Comparison of ENCODE assay signal across 17 cellular contexts in the genomic region with DNA sequence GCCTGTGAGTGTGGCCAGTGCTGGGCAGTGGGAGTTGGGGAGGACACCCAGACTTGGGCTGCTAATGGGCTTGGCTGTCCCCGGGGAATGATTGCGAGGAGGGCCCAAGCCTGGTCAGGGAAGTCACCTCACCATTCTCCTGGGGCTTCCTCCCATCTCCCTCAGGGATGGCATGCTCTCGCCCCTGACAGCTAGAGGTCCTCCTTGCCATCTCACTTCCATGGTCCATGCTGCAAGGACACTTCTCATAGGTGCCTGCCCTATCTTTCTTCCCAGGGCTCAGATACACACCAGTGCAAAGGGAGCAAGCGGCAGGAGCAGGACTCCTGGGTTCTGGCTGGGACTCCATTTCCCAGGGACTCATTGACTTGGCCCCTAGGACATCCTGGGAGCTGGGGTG. TPM values are rescaled to one million over a fixed set of nuclear protein-coding genes. Genes with fewer than 3 reads are reported as not detected.
DNase-seq lines count a peak whose midpoint lies in the region; ATAC-seq and TF ChIP-seq lines count a peak whose summit lies in the region.
"Had no signal": no experiment of that assay in that cellular context is flagged by ENCODE, and none has a peak within 500 bp of the region (broad histone marks: within the 10 kb centered on the region; RNA-seq: fewer than 3 reads in every experiment).

No MANE protein-coding gene starts in this region.

- H2AFZ ChIP-seq in neural progenitor cell (replicated peaks), result no peak overlapping the region

- H3K27ac ChIP-seq in WERI-Rb-1 (no peak overlapping the region), neural progenitor cell (no peak overlapping the region)

- peaks cover 9% of the 10 kb centered on the region for H3K27me3 Mint-ChIP-seq in activated CD8-positive, alpha-beta T cell treated with anti-CD3 and anti-CD28 coated beads, Interleukin-2, amount 10 ng/mL, durations not matched to agents 7 days and 5 days (ENCODE audit: low read depth)
- H3K27me3 Mint-ChIP-seq in activated CD8-positive, alpha-beta T cell treated with anti-CD3 and anti-CD28 coated beads for 36 hours, result peaks cover 34% of the 10 kb centered on the region
- H3K27me3 Mint-ChIP-seq in neural progenitor cell (ENCODE audit: insufficient read depth, low read depth), result peaks cover 51% of the 10 kb centered on the region

- intact Hi-C loops in activated CD8-positive, alpha-beta T cell treated with anti-CD3 and anti-CD28 coated beads for 36 hours (cut with micrococcal nuclease), result loop anchor here (5.0 kb wide), 2 partner anchors 47 to 137 kb away; a partner anchor contains a TSS

- H3K36me3 ChIP-seq in WERI-Rb-1 (no peaks in the 10 kb centered on the region), neural progenitor cell (no peaks in the 10 kb centered on the region)

- peaks cover 16% of the 10 kb centered on the region for H3K4me1 ChIP-seq in neural progenitor cell

- H3K4me3 ChIP-seq in WERI-Rb-1 (ENCODE audit: low read depth, low read length), result no peak overlapping the region
- H3K4me3 ChIP-seq in neural progenitor cell, result no peak overlapping the region

- H3K36me3 Mint-ChIP-seq in activated CD8-positive, alpha-beta T cell treated with anti-CD3 and anti-CD28 coated beads, Interleukin-2, amount 10 ng/mL, durations not matched to agents 7 days and 5 days (ENCODE audit: low read depth), result no peaks in the 10 kb centered on the region
- no peaks in the 10 kb centered on the region for H3K36me3 Mint-ChIP-seq in activated CD8-positive, alpha-beta T cell treated with anti-CD3 and anti-CD28 coated beads for 36 hours (ENCODE audit: low read depth)
- no peaks in the 10 kb centered on the region for H3K36me3 Mint-ChIP-seq in neural progenitor cell

- H3K9ac ChIP-seq in neural progenitor cell, result no peak overlapping the region

- POLR2A ChIA-PET in activated CD8-positive, alpha-beta T cell treated with anti-CD3 and anti-CD28 coated beads, Interleukin-2, amount 10 ng/mL, durations not matched to agents 7 days and 5 days (lab: Charles Lee), result interaction anchor here (0.6 to 7.7 kb wide), 2 partner anchors 63 to 209 kb away, joined by 3 to 115 read pairs; no protein-coding TSS in a partner anchor
- POLR2A ChIA-PET in activated CD8-positive, alpha-beta T cell treated with anti-CD3 and anti-CD28 coated beads for 36 hours (lab: Charles Lee), result interaction anchor here (0.7 to 1.1 kb wide), 3 partner anchors 9 to 19 kb away, joined by 3 to 4 read pairs (median 3); no protein-coding TSS in a partner anchor

- H4K20me1 ChIP-seq in neural progenitor cell (ENCODE audit: low read depth), result peaks cover 3% of the 10 kb centered on the region

- no peaks in the 10 kb centered on the region for H3K27me3 ChIP-seq in WERI-Rb-1 (ENCODE audit: insufficient read depth, low read depth, severe bottlenecking)
- H3K27me3 ChIP-seq in neural progenitor cell, result peaks cover 63% of the 10 kb centered on the region

- H3K9me3 ChIP-seq in WERI-Rb-1 (ENCODE audit: severe bottlenecking) (no peaks in the 10 kb centered on the region), neural progenitor cell (ENCODE audit: low read depth) (no peaks in the 10 kb centered on the region)

- no peaks in the 10 kb centered on the region for H3K79me2 ChIP-seq in neural progenitor cell (ENCODE audit: low read depth)

- no peak for ATAC-seq in activated CD8-positive, alpha-beta T cell treated with anti-CD3 and anti-CD28 coated beads, Interleukin-2, amount 10 ng/mL, durations not matched to agents 7 days and 5 days
- ATAC-seq in activated CD8-positive, alpha-beta T cell treated with anti-CD3 and anti-CD28 coated beads for 36 hours, result no peak
- no peak for ATAC-seq in GM21825 (IDR thresholded peaks at IDR 0.05; ENCODE audit: unreplicated experiment)

- H3F3A ChIP-seq in neural progenitor cell (ENCODE audit: low read depth), result peaks cover 17% of the 10 kb centered on the region

- no peak for TF ChIP-seq CTCF in activated CD8-positive, alpha-beta T cell treated with anti-CD3 and anti-CD28 coated beads for 36 hours (IDR thresholded peaks at IDR 0.05)
- TF ChIP-seq CTCF in WERI-Rb-1 (IDR thresholded peaks at IDR 0.05; ENCODE audit: low read depth, low read length) (peak; percentile 75), neural progenitor cell (IDR thresholded peaks at IDR 0.05) (no peak)

- no peak overlapping the region for H3K4me3 Mint-ChIP-seq in activated CD8-positive, alpha-beta T cell treated with anti-CD3 and anti-CD28 coated beads, Interleukin-2, amount 10 ng/mL, durations not matched to agents 7 days and 5 days
- H3K4me3 Mint-ChIP-seq in activated CD8-positive, alpha-beta T cell treated with anti-CD3 and anti-CD28 coated beads for 36 hours, result no peak overlapping the region
- no peak overlapping the region for H3K4me3 Mint-ChIP-seq in neural progenitor cell

- H3K27ac Mint-ChIP-seq in activated CD8-positive, alpha-beta T cell treated with anti-CD3 and anti-CD28 coated beads, Interleukin-2, amount 10 ng/mL, durations not matched to agents 7 days and 5 days, result peak overlapping the region; percentile 35
- H3K27ac Mint-ChIP-seq in activated CD8-positive, alpha-beta T cell treated with anti-CD3 and anti-CD28 coated beads for 36 hours, result no peak overlapping the region
- no peak overlapping the region for H3K27ac Mint-ChIP-seq in neural progenitor cell

- H3K4me2 ChIP-seq in neural progenitor cell, result no peak overlapping the region

- peaks cover 81% of the 10 kb centered on the region for H3K4me1 Mint-ChIP-seq in activated CD8-positive, alpha-beta T cell treated with anti-CD3 and anti-CD28 coated beads, Interleukin-2, amount 10 ng/mL, durations not matched to agents 7 days and 5 days (ENCODE audit: low read depth)
- H3K4me1 Mint-ChIP-seq in activated CD8-positive, alpha-beta T cell treated with anti-CD3 and anti-CD28 coated beads for 36 hours (ENCODE audit: low read depth), result peaks cover 57% of the 10 kb centered on the region
- peaks cover 55% of the 10 kb centered on the region for H3K4me1 Mint-ChIP-seq in neural progenitor cell

- DNase-seq in activated CD8-positive, alpha-beta T cell treated with anti-CD3 and anti-CD28 coated beads, Interleukin-2, amount 10 ng/mL, durations not matched to agents 7 days and 5 days, result no peak
- no peak for DNase-seq in activated CD8-positive, alpha-beta T cell treated with anti-CD3 and anti-CD28 coated beads for 36 hours
- DNase-seq in M059J (ENCODE audit: low read depth) (peak; percentile 32), WERI-Rb-1 (peak; percentile 66), SIG-M5 (lab: John Stamatoyannopoulos, UW) (no peak), neural progenitor cell (ENCODE audit: low spot score) (no peak)
- DNase-seq: DMS 273 treated with DMSO at 0.1 percent for 48 hours, EL, H7, IMR-90, MV-4-11, NCI-H1436, NCI-H2081, NCI-H524, SHP77 treated with DMSO at 0.1 percent for 48 hours had no signal

- CTCF ChIA-PET in activated CD8-positive, alpha-beta T cell treated with anti-CD3 and anti-CD28 coated beads, Interleukin-2, amount 10 ng/mL, durations not matched to agents 7 days and 5 days (lab: Charles Lee), result interaction anchor here (1.0 to 11.0 kb wide), 5 partner anchors 26 to 176 kb away, joined by 3 to 304 read pairs (median 138); a partner anchor contains a TSS
- CTCF ChIA-PET in activated CD8-positive, alpha-beta T cell treated with anti-CD3 and anti-CD28 coated beads for 36 hours (lab: Charles Lee), result interaction anchor here (1.0 to 13.5 kb wide), 4 partner anchors 27 to 176 kb away, joined by 4 to 273 read pairs (median 6); no protein-coding TSS in a partner anchor

- H3K9me3 Mint-ChIP-seq in activated CD8-positive, alpha-beta T cell treated with anti-CD3 and anti-CD28 coated beads, Interleukin-2, amount 10 ng/mL, durations not matched to agents 7 days and 5 days (ENCODE audit: insufficient read depth), result no peaks in the 10 kb centered on the region
- no peaks in the 10 kb centered on the region for H3K9me3 Mint-ChIP-seq in activated CD8-positive, alpha-beta T cell treated with anti-CD3 and anti-CD28 coated beads for 36 hours
- H3K9me3 Mint-ChIP-seq in neural progenitor cell, result no peaks in the 10 kb centered on the region

RNA-seq across cellular contexts. Expression of a gene that starts 4.1 kb away (rescaled TPM):
- total RNA-seq in activated CD8-positive, alpha-beta T cell treated with anti-CD3 and anti-CD28 coated beads, Interleukin-2, amount 10 ng/mL, durations not matched to agents 7 days and 5 days, result 1 to 10 TPM; 9.9 TPM
- 10 to 100 TPM; 23.5 to 25.9 TPM for total RNA-seq in activated CD8-positive, alpha-beta T cell treated with anti-CD3 and anti-CD28 coated beads for 36 hours
- total RNA-seq in M059J (2014; rRNA removed; shearing (Covaris generic)), result not detected in 2 replicates
- total RNA-seq in neural progenitor cell (ENCODE audit: low replicate concordance), result 0.15 TPM in 1 of 2 replicates, not detected in the other
- total RNA-seq: IMR-90, LHCN-M2 had no signal

RNA-seq across cellular contexts. Expression of a gene that starts 5.9 kb away (rescaled TPM):
- under 1 TPM; 0.21 TPM for total RNA-seq in activated CD8-positive, alpha-beta T cell treated with anti-CD3 and anti-CD28 coated beads, Interleukin-2, amount 10 ng/mL, durations not matched to agents 7 days and 5 days
- total RNA-seq in activated CD8-positive, alpha-beta T cell treated with anti-CD3 and anti-CD28 coated beads for 36 hours, result under 1 TPM; 0.47 to 0.54 TPM
- not detected in 2 replicates for total RNA-seq in M059J (2014; rRNA removed; shearing (Covaris generic))
- not detected in 2 replicates for total RNA-seq in neural progenitor cell (ENCODE audit: low replicate concordance)
- total RNA-seq: H7, IMR-90, LHCN-M2 had no signal

RNA-seq across cellular contexts. Expression of a gene that starts 28.7 kb away (rescaled TPM):
- total RNA-seq in activated CD8-positive, alpha-beta T cell treated with anti-CD3 and anti-CD28 coated beads, Interleukin-2, amount 10 ng/mL, durations not matched to agents 7 days and 5 days, result under 1 TPM; 0.21 to 0.40 TPM
- total RNA-seq in activated CD8-positive, alpha-beta T cell treated with anti-CD3 and anti-CD28 coated beads for 36 hours, result under 1 TPM in 1 of 2 experiments, not detected in 1; 0.07 TPM
- total RNA-seq in M059J (2014; rRNA removed; shearing (Covaris generic)), result 0.32 and 0.34 TPM in 2 replicates
- total RNA-seq in neural progenitor cell (ENCODE audit: low replicate concordance), result 0.06 TPM in 1 of 2 replicates, not detected in the other

RNA-seq across cellular contexts. Expression of a gene that starts 48.1 kb away (rescaled TPM):
- 10 to 100 TPM; 84.0 to 86.7 TPM for total RNA-seq in activated CD8-positive, alpha-beta T cell treated with anti-CD3 and anti-CD28 coated beads, Interleukin-2, amount 10 ng/mL, durations not matched to agents 7 days and 5 days
- 100 to 1,000 TPM; 297 to 315 TPM for total RNA-seq in activated CD8-positive, alpha-beta T cell treated with anti-CD3 and anti-CD28 coated beads for 36 hours
- 0.71 TPM in 1 of 2 replicates, not detected in the other for total RNA-seq in M059J (2014; rRNA removed; shearing (Covaris generic))
- total RNA-seq in neural progenitor cell (ENCODE audit: low replicate concordance), result 1.2 TPM in 1 of 2 replicates, not detected in the other
- total RNA-seq: IMR-90, LHCN-M2 had no signal

RNA-seq across cellular contexts. Expression of a gene that starts 55.6 kb away (rescaled TPM):
- total RNA-seq in activated CD8-positive, alpha-beta T cell treated with anti-CD3 and anti-CD28 coated beads, Interleukin-2, amount 10 ng/mL, durations not matched to agents 7 days and 5 days, result not detected
- not detected for total RNA-seq in activated CD8-positive, alpha-beta T cell treated with anti-CD3 and anti-CD28 coated beads for 36 hours
- total RNA-seq in M059J (2014; rRNA removed; shearing (Covaris generic)), result not detected in 2 replicates
- not detected in 2 replicates for total RNA-seq in neural progenitor cell (ENCODE audit: low replicate concordance)
- total RNA-seq: H7, IMR-90, LHCN-M2 had no signal

Comparison
In these comparisons a context has a peak if more than half of its experiments do, and no peak if none do; other contexts are left out.
1. DNase-seq: peak in M059J (single experiment) and WERI-Rb-1 (single experiment); none in activated CD8-positive, alpha-beta T cell treated with anti-CD3 and anti-CD28 coated beads, Interleukin-2, amount 10 ng/mL, durations not matched to agents 7 days and 5 days (single experiment), activated CD8-positive, alpha-beta T cell treated with anti-CD3 and anti-CD28 coated beads for 36 hours (single experiment), SIG-M5 (single experiment) and neural progenitor cell (single experiment).